Comparison of ENCODE assay signal across 9 cellular contexts in the genomic region with DNA sequence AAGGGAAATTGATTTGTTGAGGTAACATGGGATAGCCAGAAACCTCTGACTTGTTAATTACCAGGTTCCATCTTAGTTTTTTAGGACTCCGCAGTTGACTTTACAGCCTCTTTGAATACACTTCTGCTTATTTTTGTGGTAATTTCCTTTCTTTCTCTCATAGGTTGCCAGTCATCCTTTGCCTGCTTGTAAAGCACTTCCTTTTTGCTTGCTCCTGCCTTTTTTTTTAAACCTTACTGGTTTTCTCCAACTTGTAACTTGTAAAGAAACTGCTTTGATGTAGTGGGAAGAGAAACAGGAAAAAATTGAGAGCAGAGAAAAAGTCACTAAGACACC. TPM values are rescaled to one million over a fixed set of nuclear protein-coding genes. Genes with fewer than 3 reads are reported as not detected.
DNase-seq lines count a peak whose midpoint lies in the region; ATAC-seq, FAIRE-seq and TF ChIP-seq lines count a peak whose summit lies in the region.
"Had no signal": no experiment of that assay in that cellular context is flagged by ENCODE, and none has a peak within 500 bp of the region (broad histone marks: within the 10 kb centered on the region; RNA-seq: fewer than 3 reads in every experiment).

No MANE protein-coding gene starts in this region.

- no peak for ATAC-seq in CD4-positive, CD25-positive, alpha-beta regulatory T cell (ENCODE audit: low read depth in 2 of 2)
- ATAC-seq in K562 (no peak), natural killer cell (no peak), HG03378 (IDR thresholded peaks at IDR 0.05; ENCODE audit: unreplicated experiment) (no peak)

- H3K4me1 ChIP-seq in CD4-positive, CD25-positive, alpha-beta regulatory T cell (ENCODE audit: control insufficient read depth, insufficient read depth, low read length, poor library complexity, severe bottlenecking), result peaks cover 45% of the 10 kb centered on the region
- peaks cover 5 to 10% of the 10 kb centered on the region in 2 experiments; a peak in 4 of 5 replicates for H3K4me1 ChIP-seq in K562 (replicated peaks in 1 of 2; ENCODE audit: control insufficient read depth in 2 of 2, insufficient read depth in 2 of 2, low read length in 2 of 2)

- H2AFZ ChIP-seq in K562 (ENCODE audit: low read depth, low read length), result no peak overlapping the region

- TF ChIP-seq CTCF in K562 (IDR thresholded peaks at IDR 0.05 in 2 of 3, conservative IDR thresholded peaks at IDR 0.05 in 1 of 3; ENCODE audit: insufficient read depth in 2 of 3, low read depth in 1 of 3, low read length in 3 of 3) (no peak), natural killer cell (IDR thresholded peaks at IDR 0.05) (no peak)

- POLR2A ChIA-PET in K562 (lab: Yijun Ruan, JAX), result interaction anchor here (0.9 kb wide), 1 partner anchor 32 kb away, joined by 5 read pairs; the partner anchor contains the start of gene TAF9B

- peak overlapping the region; percentile 91 for H3K4me2 ChIP-seq in K562 (ENCODE audit: insufficient read depth, low read length)

- peaks cover 6% of the 10 kb centered on the region for H3K36me3 ChIP-seq in CD4-positive, CD25-positive, alpha-beta regulatory T cell (ENCODE audit: control insufficient read depth, insufficient read depth, low read length)
- H3K36me3 ChIP-seq in K562 (ENCODE audit: control insufficient read depth, insufficient read depth, low read length), result peaks cover 66% of the 10 kb centered on the region

- no peak for TF ChIP-seq EP300 in K562 (IDR thresholded peaks at IDR 0.05; ENCODE audit: low read length)

- no peak for TF ChIP-seq POLR2A in K562 (conservative IDR thresholded peaks at IDR 0.05)

- no peaks in the 10 kb centered on the region for H3K27me3 ChIP-seq in CD4-positive, CD25-positive, alpha-beta regulatory T cell (ENCODE audit: control insufficient read depth, insufficient read depth, low read length)
- H3K27me3 ChIP-seq in K562 (ENCODE audit: control insufficient read depth in 2 of 2, insufficient read depth in 2 of 2, low read length in 2 of 2), result no peaks in the 10 kb centered on the region

- TF ChIP-seq RAD21 in K562 (CRISPR knock-in tag; conservative IDR thresholded peaks at IDR 0.05 in 1 of 2, IDR thresholded peaks at IDR 0.05 in 1 of 2), result no peak

- no CpG with 5 or more reads among the region's 1 CpG for WGBS in K562 (ENCODE audit: insufficient coverage, low coverage, missing lambda C conversion rate)

- no peak for DNase-seq in CD4-positive, CD25-positive, alpha-beta regulatory T cell
- no peak for DNase-seq in Jurkat, Clone E6-1 (ENCODE audit: low read depth, low spot score)
- no peak for DNase-seq in K562 (ENCODE audit: extremely low read depth in 1 of 4, low spot score in 3 of 4)
- DNase-seq in natural killer cell, result no peak
- DNase-seq in activated CD4-positive, CD25-positive, alpha-beta regulatory T cell (lab: John Stamatoyannopoulos, UW), result no peak
- DNase-seq in stimulated activated CD4-positive, alpha-beta T cell treated with anti-CD3 and anti-CD28 coated beads, Interleukin-2, amount 100 ng/mL, for 24 hours, result no peak
- DNase-seq in anterior cingulate cortex (lab: John Stamatoyannopoulos, UW), result no peak

- in situ Hi-C loops in K562 (cut with MboI), result no loop called here

- peak overlapping the region; percentile 93 for H3K27ac ChIP-seq in CD4-positive, CD25-positive, alpha-beta regulatory T cell (ENCODE audit: insufficient read depth, low read length, poor library complexity, severe bottlenecking)
- no peak overlapping the region; the same call in 2 of the 3 replicates for H3K27ac ChIP-seq in K562 (ENCODE audit: extremely low read depth, low read depth, low read length)

- peaks cover 19 to 68% (median 48%) of the 10 kb centered on the region in 4 donors for H3K4me1 Mint-ChIP-seq in CD4-positive, CD25-positive, alpha-beta regulatory T cell
- H3K4me1 Mint-ChIP-seq in natural killer cell, result peaks cover 41 to 45% of the 10 kb centered on the region in 2 donors

- H3K9me3 ChIP-seq in CD4-positive, CD25-positive, alpha-beta regulatory T cell (ENCODE audit: control insufficient read depth in 2 of 2, low read length in 2 of 2), result no peaks in the 10 kb centered on the region
- H3K9me3 ChIP-seq in K562 (replicated peaks; ENCODE audit: control insufficient read depth, insufficient read depth, low read depth, low read length), result no peaks in the 10 kb centered on the region

- H3K4me3 Mint-ChIP-seq in CD4-positive, CD25-positive, alpha-beta regulatory T cell, result peak overlapping the region; percentile 92 to 97 (median 93)
- H3K4me3 Mint-ChIP-seq in natural killer cell, result peak overlapping the region; percentile 88

- peaks cover 56% of the 10 kb centered on the region for H4K20me1 ChIP-seq in K562 (replicated peaks; ENCODE audit: control insufficient read depth, insufficient read depth, low read length)

- H3K36me3 Mint-ChIP-seq in CD4-positive, CD25-positive, alpha-beta regulatory T cell, result peaks cover 4% of the 10 kb centered on the region
- H3K36me3 Mint-ChIP-seq in natural killer cell, result no peaks in the 10 kb centered on the region

- H3K9me1 ChIP-seq in K562 (ENCODE audit: control insufficient read depth, insufficient read depth, low read length), result peaks cover 4% of the 10 kb centered on the region

- no peak for FAIRE-seq in K562 (lab: Jason Lieb, UNC)
- FAIRE-seq: colon had no signal

- H3K9me3 Mint-ChIP-seq in CD4-positive, CD25-positive, alpha-beta regulatory T cell, result no peaks in the 10 kb centered on the region
- no peaks in the 10 kb centered on the region for H3K9me3 Mint-ChIP-seq in natural killer cell

- H3K4me3 ChIP-seq in CD4-positive, CD25-positive, alpha-beta regulatory T cell (ENCODE audit: low read depth, low read length), result peak overlapping the region; percentile 94
- peak overlapping the region; percentile 91 for H3K4me3 ChIP-seq in Jurkat, Clone E6-1 (ENCODE audit: low read length)
- H3K4me3 ChIP-seq in K562, result peak overlapping the region; percentile 87

- H3K27me3 Mint-ChIP-seq in CD4-positive, CD25-positive, alpha-beta regulatory T cell, result no peaks in the 10 kb centered on the region
- no peaks in the 10 kb centered on the region for H3K27me3 Mint-ChIP-seq in natural killer cell (ENCODE audit: low read depth in 2 of 2)

- CTCF ChIA-PET in K562 (lab: Yijun Ruan, JAX; ENCODE audit: low intra/inter-chr PET ratio), result no interaction called here

- H3K79me2 ChIP-seq in K562 (ENCODE audit: control insufficient read depth, insufficient read depth, low read length), result peaks cover 76% of the 10 kb centered on the region

- no TSS peak for BruUV-seq in K562 (replicated peaks; lab: Mats Ljungman, UMichigan)

- H3K9ac ChIP-seq in K562 (ENCODE audit: insufficient read depth in 1 of 2, low read depth in 2 of 2, low read length in 2 of 2), result peak overlapping the region; percentile 83 to 90; a peak in 3 of 4 replicates

- intact Hi-C loops in K562 (cut with micrococcal nuclease) (no loop called here), natural killer cell (cut with micrococcal nuclease) (no loop called here)

- peak overlapping the region in 2 of 3 donors; percentile 87 to 93 for H3K27ac Mint-ChIP-seq in CD4-positive, CD25-positive, alpha-beta regulatory T cell
- peak overlapping the region; percentile 87 to 91 for H3K27ac Mint-ChIP-seq in natural killer cell

RNA-seq across cellular contexts. Expression of gene PGK1, which starts 2.6 kb away (rescaled TPM):
- total RNA-seq in CD4-positive, CD25-positive, alpha-beta regulatory T cell, result 254 TPM
- polyA plus RNA-seq in CD4-positive, CD25-positive, alpha-beta regulatory T cell, result 100 to 1,000 TPM; 422 to 490 (median 457) TPM
- 1,042 TPM for polyA plus RNA-seq in Jurkat, Clone E6-1 (2012; ENCODE audit: insufficient read depth, insufficient read length)
- 215 and 344 TPM in 2 replicates for total RNA-seq in K562 (2011; cell fraction: chromatin; rRNA removed; ENCODE audit: low replicate concordance)
- 122 and 149 TPM in 2 replicates for total RNA-seq in K562 (2011; cell fraction: nucleolus; rRNA removed)
- total RNA-seq in K562 (2011; cell fraction: nucleoplasm; rRNA removed), result 251 and 270 TPM in 2 replicates
- total RNA-seq in K562 (2014; rRNA removed), result 199 and 230 TPM in 2 replicates
- 378 and 428 TPM in 2 replicates for total RNA-seq in K562 (2014; rRNA removed; fragmentation: Illumina TruSeq; extraction: Trizol)
- total RNA-seq in K562 (2015; rRNA removed; fragmentation: Illumina TruSeq; extraction: Trizol), result 253 and 265 TPM in 2 replicates
- 397 and 412 TPM in 2 replicates for total RNA-seq in K562 (2021)
- polyA plus RNA-seq in K562 (2011; rRNA removed), result 1,361 and 1,378 TPM in 2 replicates
- polyA plus RNA-seq in K562 (2011; cell fraction: cytosol; rRNA removed), result 471 and 871 TPM in 2 replicates
- polyA plus RNA-seq in K562 (2011; cell fraction: nucleus; rRNA removed), result 372 and 830 TPM in 2 replicates
- 355 and 529 TPM in 2 replicates for polyA plus RNA-seq in K562 (2012)
- 332 and 352 TPM in 2 replicates for polyA plus RNA-seq in K562 (2014; fragmentation: Illumina TruSeq; extraction: Trizol)
- polyA plus RNA-seq in K562 (2014; fragmentation: Nextera tagmentation; extraction: Ambion mirVana), result 100 to 1,000 TPM; 541 to 543 TPM
- 294 and 317 TPM in 2 replicates for polyA plus RNA-seq in K562 (2014; rRNA removed)
- 737 and 825 TPM in 2 replicates for polyA minus RNA-seq in K562 (2011; rRNA and poly(A)+ RNA removed)
- 247 and 288 TPM in 2 replicates for polyA minus RNA-seq in K562 (2011; cell fraction: cytosol; rRNA and poly(A)+ RNA removed)
- 69.6 and 149 TPM in 2 replicates for polyA minus RNA-seq in K562 (2011; cell fraction: nucleus; rRNA and poly(A)+ RNA removed)
- 100 to 1,000 TPM; 200 to 205 (median 203) TPM for total RNA-seq in natural killer cell

RNA-seq across cellular contexts. Expression of gene TAF9B, which starts 32.8 kb away (rescaled TPM):
- 13.9 TPM for total RNA-seq in CD4-positive, CD25-positive, alpha-beta regulatory T cell
- polyA plus RNA-seq in CD4-positive, CD25-positive, alpha-beta regulatory T cell, result 10 to 100 TPM; 32.4 to 39.1 (median 37.5) TPM
- 21.7 TPM for polyA plus RNA-seq in Jurkat, Clone E6-1 (2012; ENCODE audit: insufficient read depth, insufficient read length)
- total RNA-seq in K562 (2011; cell fraction: chromatin; rRNA removed; ENCODE audit: low replicate concordance), result 3.8 and 8.3 TPM in 2 replicates
- 2.7 and 2.8 TPM in 2 replicates for total RNA-seq in K562 (2011; cell fraction: nucleolus; rRNA removed)
- 5.7 and 6.9 TPM in 2 replicates for total RNA-seq in K562 (2011; cell fraction: nucleoplasm; rRNA removed)
- 10.9 and 16.1 TPM in 2 replicates for total RNA-seq in K562 (2014; rRNA removed)
- 28.1 and 31.4 TPM in 2 replicates for total RNA-seq in K562 (2014; rRNA removed; fragmentation: Illumina TruSeq; extraction: Trizol)
- 20.6 and 20.8 TPM in 2 replicates for total RNA-seq in K562 (2015; rRNA removed; fragmentation: Illumina TruSeq; extraction: Trizol)
- 18.6 and 19.1 TPM in 2 replicates for total RNA-seq in K562 (2021)
- 32.9 and 42.1 TPM in 2 replicates for polyA plus RNA-seq in K562 (2011; rRNA removed)
- 17.4 and 21.0 TPM in 2 replicates for polyA plus RNA-seq in K562 (2011; cell fraction: cytosol; rRNA removed)
- 5.1 and 7.7 TPM in 2 replicates for polyA plus RNA-seq in K562 (2011; cell fraction: nucleus; rRNA removed)
- 17.5 and 18.3 TPM in 2 replicates for polyA plus RNA-seq in K562 (2012)
- 26.2 and 30.3 TPM in 2 replicates for polyA plus RNA-seq in K562 (2014; fragmentation: Illumina TruSeq; extraction: Trizol)
- polyA plus RNA-seq in K562 (2014; fragmentation: Nextera tagmentation; extraction: Ambion mirVana), result 10 to 100 TPM; 19.3 to 36.5 TPM
- polyA plus RNA-seq in K562 (2014; rRNA removed), result 16.7 and 17.7 TPM in 2 replicates
- 34.1 and 43.3 TPM in 2 replicates for polyA minus RNA-seq in K562 (2011; rRNA and poly(A)+ RNA removed)
- 9.6 and 12.9 TPM in 2 replicates for polyA minus RNA-seq in K562 (2011; cell fraction: cytosol; rRNA and poly(A)+ RNA removed)
- polyA minus RNA-seq in K562 (2011; cell fraction: nucleus; rRNA and poly(A)+ RNA removed), result 4.8 and 6.9 TPM in 2 replicates
- 1 to 10 TPM; 5.6 to 6.8 (median 6.1) TPM for total RNA-seq in natural killer cell
